In the genomic region with DNA sequence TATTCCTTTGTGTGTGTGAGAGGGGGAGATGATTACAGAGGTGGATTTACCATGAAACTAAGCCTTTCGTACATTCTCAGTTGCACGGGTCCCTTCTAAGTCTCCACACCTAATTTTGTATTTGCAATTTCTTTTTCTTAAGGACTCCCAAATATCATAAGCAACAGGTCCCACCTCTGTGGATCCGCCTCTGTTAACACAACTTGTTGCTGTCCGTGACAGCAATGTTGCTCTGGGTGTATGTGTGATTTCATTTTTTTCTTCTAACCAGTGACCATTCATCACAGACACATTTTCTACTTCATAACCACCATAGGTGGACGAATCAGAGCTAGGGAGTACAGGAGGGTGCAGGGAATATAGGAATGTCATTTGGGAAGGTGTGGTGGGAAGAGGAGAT, we compare ENCODE assay signal across 38 cellular contexts.
"Had no signal": no experiment of that assay in that cellular context is flagged by ENCODE, and none has a peak within 500 bp of the region (broad histone marks: within the 10 kb centered on the region; RNA-seq: fewer than 3 reads in every experiment).

No MANE protein-coding gene starts in this region.

- H3K27ac Mint-ChIP-seq: activated naive CD4-positive, alpha-beta T cell treated with anti-CD3 and anti-CD28 coated beads for 36 hours; activated naive CD4-positive, alpha-beta T cell treated with anti-CD3 and anti-CD28 coated beads, Interleukin-2, amount 10 ng/mL, durations not matched to agents 7 days and 5 days; activated naive CD4-positive, alpha-beta T cell treated with anti-CD3 and anti-CD28 coated beads, Interleukin-2, amount 50 U/mL, for 24 hours; activated naive CD4-positive, alpha-beta T cell treated with anti-CD3 and anti-CD28 coated beads, Interleukin-2, amount 50 U/mL, for 72 hours; activated naive CD8-positive, alpha-beta T cell; activated naive CD8-positive, alpha-beta T cell treated with anti-CD3 and anti-CD28 coated beads for 36 hours; activated naive CD8-positive, alpha-beta T cell treated with anti-CD3 and anti-CD28 coated beads, Interleukin-2, amount 10 ng/mL, durations not matched to agents 7 days and 5 days; activated naive CD8-positive, alpha-beta T cell treated with anti-CD3 and anti-CD28 coated beads, Interleukin-2, amount 50 U/mL, for 24 hours; activated T-cell treated with anti-CD3 and anti-CD28 coated beads, Interleukin-2, amount 50 U/mL, for 24 hours; activated T-cell treated with anti-CD3 and anti-CD28 coated beads, Interleukin-2, amount 50 U/mL, for 72 hours; activated T-helper 1 cell treated with anti-CD3 and anti-CD28 coated beads, Interleukin-12 subunit alpha, Interleukin-12 subunit beta, Interleukin-2, Interleukin-4 antibody, amounts not matched to agents 30 ng/mL and 10 ng/mL and 1 ng/mL, durations not matched to agents 14 hours and 24 hours and 36 hours; activated T-helper 17 cell treated with anti-CD3 and anti-CD28 coated beads, Interleukin-2, amount 50 U/mL, for 72 hours; activated T-helper 2 cell treated with anti-CD3 and anti-CD28 coated beads, Interferon-gamma antibody, Interleukin-2, Interleukin-4, amounts not matched to agents 10 μg/mL and 5 μg/mL and 100 μg/mL, durations not matched to agents 14 hours and 24 hours and 36 hours; brain had no signal

- H3K36me3 Mint-ChIP-seq: activated naive CD4-positive, alpha-beta T cell treated with anti-CD3 and anti-CD28 coated beads, Interleukin-2, amount 10 ng/mL, durations not matched to agents 7 days and 5 days; activated naive CD4-positive, alpha-beta T cell treated with anti-CD3 and anti-CD28 coated beads, Interleukin-2, amount 50 U/mL, for 24 hours; activated naive CD8-positive, alpha-beta T cell; activated naive CD8-positive, alpha-beta T cell treated with anti-CD3 and anti-CD28 coated beads for 36 hours; activated naive CD8-positive, alpha-beta T cell treated with anti-CD3 and anti-CD28 coated beads, Interleukin-2, amount 10 ng/mL, durations not matched to agents 7 days and 5 days had no signal

- H3K9me3 Mint-ChIP-seq: activated naive CD4-positive, alpha-beta T cell treated with anti-CD3 and anti-CD28 coated beads for 36 hours; activated naive CD4-positive, alpha-beta T cell treated with anti-CD3 and anti-CD28 coated beads, Interleukin-2, amount 10 ng/mL, durations not matched to agents 7 days and 5 days; activated naive CD4-positive, alpha-beta T cell treated with anti-CD3 and anti-CD28 coated beads, Interleukin-2, amount 50 U/mL, for 24 hours; activated naive CD8-positive, alpha-beta T cell treated with anti-CD3 and anti-CD28 coated beads, Interleukin-2, amount 50 U/mL, for 24 hours; activated T-cell treated with anti-CD3 and anti-CD28 coated beads, Interleukin-2, amount 50 U/mL, for 24 hours; activated T-cell treated with anti-CD3 and anti-CD28 coated beads, Interleukin-2, amount 50 U/mL, for 4 hours; activated T-cell treated with anti-CD3 and anti-CD28 coated beads, Interleukin-2, amount 50 U/mL, for 72 hours; activated T-helper 17 cell treated with anti-CD3 and anti-CD28 coated beads, Interleukin-2, amount 50 U/mL, for 72 hours; brain; central memory CD8-positive, alpha-beta T cell had no signal

- H3K4me3 Mint-ChIP-seq: activated naive CD4-positive, alpha-beta T cell treated with anti-CD3 and anti-CD28 coated beads for 36 hours; activated naive CD4-positive, alpha-beta T cell treated with anti-CD3 and anti-CD28 coated beads, Interleukin-2, amount 10 ng/mL, durations not matched to agents 7 days and 5 days; activated naive CD4-positive, alpha-beta T cell treated with anti-CD3 and anti-CD28 coated beads, Interleukin-2, amount 50 U/mL, for 24 hours; activated naive CD8-positive, alpha-beta T cell; activated naive CD8-positive, alpha-beta T cell treated with anti-CD3 and anti-CD28 coated beads for 36 hours; activated naive CD8-positive, alpha-beta T cell treated with anti-CD3 and anti-CD28 coated beads, Interleukin-2, amount 10 ng/mL, durations not matched to agents 7 days and 5 days; activated naive CD8-positive, alpha-beta T cell treated with anti-CD3 and anti-CD28 coated beads, Interleukin-2, amount 50 U/mL, for 24 hours; activated T-cell treated with anti-CD3 and anti-CD28 coated beads, Interleukin-2, amount 50 U/mL, for 24 hours; activated T-cell treated with anti-CD3 and anti-CD28 coated beads, Interleukin-2, amount 50 U/mL, for 4 hours; activated T-cell treated with anti-CD3 and anti-CD28 coated beads, Interleukin-2, amount 50 U/mL, for 72 hours; activated T-helper 1 cell treated with anti-CD3 and anti-CD28 coated beads, Interleukin-12 subunit alpha, Interleukin-12 subunit beta, Interleukin-2, Interleukin-4 antibody, amounts not matched to agents 30 ng/mL and 10 ng/mL and 1 ng/mL, durations not matched to agents 14 hours and 24 hours and 36 hours; activated T-helper 17 cell treated with anti-CD3 and anti-CD28 coated beads, Interleukin-2, amount 50 U/mL, for 72 hours; brain; central memory CD8-positive, alpha-beta T cell had no signal

- ATAC-seq: activated naive CD4-positive, alpha-beta T cell treated with anti-CD3 and anti-CD28 coated beads, Interleukin-2, amount 50 U/mL, for 72 hours; activated naive CD8-positive, alpha-beta T cell treated with anti-CD3 and anti-CD28 coated beads, Interleukin-2, amount 50 U/mL, for 24 hours; activated T-cell treated with anti-CD3 and anti-CD28 coated beads, Interleukin-2, amount 50 U/mL, for 4 hours; activated T-cell treated with anti-CD3 and anti-CD28 coated beads, Interleukin-2, amount 50 U/mL, for 72 hours; activated T-helper 17 cell treated with anti-CD3 and anti-CD28 coated beads, Interleukin-2, amount 50 U/mL, for 72 hours; body of pancreas had no signal

- H3K27me3 Mint-ChIP-seq: activated naive CD4-positive, alpha-beta T cell treated with anti-CD3 and anti-CD28 coated beads, Interleukin-2, amount 10 ng/mL, durations not matched to agents 7 days and 5 days; activated naive CD4-positive, alpha-beta T cell treated with anti-CD3 and anti-CD28 coated beads, Interleukin-2, amount 50 U/mL, for 24 hours; activated naive CD8-positive, alpha-beta T cell treated with anti-CD3 and anti-CD28 coated beads, Interleukin-2, amount 10 ng/mL, durations not matched to agents 7 days and 5 days; activated T-helper 17 cell treated with anti-CD3 and anti-CD28 coated beads, Interleukin-2, amount 50 U/mL, for 72 hours; brain; central memory CD8-positive, alpha-beta T cell had no signal

- H3K4me1 ChIP-seq: adrenal gland, ascending aorta, body of pancreas, breast epithelium had no signal

- H3K4me1 Mint-ChIP-seq: activated naive CD4-positive, alpha-beta T cell treated with anti-CD3 and anti-CD28 coated beads, Interleukin-2, amount 10 ng/mL, durations not matched to agents 7 days and 5 days; activated naive CD4-positive, alpha-beta T cell treated with anti-CD3 and anti-CD28 coated beads, Interleukin-2, amount 50 U/mL, for 24 hours; activated T-helper 17 cell treated with anti-CD3 and anti-CD28 coated beads, Interleukin-2, amount 50 U/mL, for 72 hours; central memory CD8-positive, alpha-beta T cell had no signal

- H3K4me3 ChIP-seq: adrenal gland, ascending aorta, body of pancreas, breast epithelium, cardiac muscle cell had no signal

- H3K9me3 ChIP-seq: adrenal gland, ascending aorta, body of pancreas, breast epithelium had no signal

- H3K36me3 ChIP-seq: adrenal gland, ascending aorta, brain microvascular endothelial cell, breast epithelium, cardiac muscle cell had no signal

- DNase-seq: activated effector memory CD4-positive, alpha-beta T cell treated with anti-CD3 and anti-CD28 coated beads, Interleukin-2, amount 50 U/mL, for 16 hours; activated effector memory CD4-positive, alpha-beta T cell treated with Interleukin-2 at 50 U/mL for 16 hours; activated gamma-delta T cell; activated gamma-delta T cell treated with Interleukin-2 at 50 U/mL for 16 hours; activated naive CD4-positive, alpha-beta T cell; activated naive CD4-positive, alpha-beta T cell treated with anti-CD3 and anti-CD28 coated beads for 36 hours; activated naive CD4-positive, alpha-beta T cell treated with anti-CD3 and anti-CD28 coated beads, Interleukin-2, amount 10 ng/mL, durations not matched to agents 7 days and 5 days; activated naive CD4-positive, alpha-beta T cell treated with anti-CD3 and anti-CD28 coated beads, Interleukin-2, amount 50 U/mL, for 16 hours; activated naive CD4-positive, alpha-beta T cell treated with Interleukin-2 at 50 U/mL for 16 hours; activated naive CD8-positive, alpha-beta T cell treated with anti-CD3 and anti-CD28 coated beads for 36 hours; activated naive CD8-positive, alpha-beta T cell treated with anti-CD3 and anti-CD28 coated beads, Interleukin-2, amount 10 ng/mL, durations not matched to agents 7 days and 5 days; activated naive CD8-positive, alpha-beta T cell treated with anti-CD3 and anti-CD28 coated beads, Interleukin-2, amount 50 U/mL, for 24 hours; activated T-cell treated with anti-CD3 and anti-CD28 coated beads, Interleukin-2, amount 50 U/mL, for 1 hour; activated T-cell treated with anti-CD3 and anti-CD28 coated beads, Interleukin-2, amount 50 U/mL, for 24 hours; activated T-cell treated with anti-CD3 and anti-CD28 coated beads, Interleukin-2, amount 50 U/mL, for 4 hours; activated T-cell treated with anti-CD3 and anti-CD28 coated beads, Interleukin-2, amount 50 U/mL, for 48 hours; activated T-cell treated with anti-CD3 and anti-CD28 coated beads, Interleukin-2, amount 50 U/mL, for 72 hours; adrenal gland; amniotic stem cell; amygdala; anterior cingulate cortex; aorta; body of pancreas; brain microvascular endothelial cell; caudate nucleus; central memory CD4-positive, alpha-beta T cell; cerebellar nuclear complex had no signal

- H3K27ac ChIP-seq: adrenal gland, ascending aorta, body of pancreas, brain microvascular endothelial cell, breast epithelium, cardiac muscle cell had no signal

- H3K27me3 ChIP-seq: adrenal gland, ascending aorta, body of pancreas, brain microvascular endothelial cell, breast epithelium had no signal
